ENCODE assay signal across 16 cellular contexts in the genomic region with DNA sequence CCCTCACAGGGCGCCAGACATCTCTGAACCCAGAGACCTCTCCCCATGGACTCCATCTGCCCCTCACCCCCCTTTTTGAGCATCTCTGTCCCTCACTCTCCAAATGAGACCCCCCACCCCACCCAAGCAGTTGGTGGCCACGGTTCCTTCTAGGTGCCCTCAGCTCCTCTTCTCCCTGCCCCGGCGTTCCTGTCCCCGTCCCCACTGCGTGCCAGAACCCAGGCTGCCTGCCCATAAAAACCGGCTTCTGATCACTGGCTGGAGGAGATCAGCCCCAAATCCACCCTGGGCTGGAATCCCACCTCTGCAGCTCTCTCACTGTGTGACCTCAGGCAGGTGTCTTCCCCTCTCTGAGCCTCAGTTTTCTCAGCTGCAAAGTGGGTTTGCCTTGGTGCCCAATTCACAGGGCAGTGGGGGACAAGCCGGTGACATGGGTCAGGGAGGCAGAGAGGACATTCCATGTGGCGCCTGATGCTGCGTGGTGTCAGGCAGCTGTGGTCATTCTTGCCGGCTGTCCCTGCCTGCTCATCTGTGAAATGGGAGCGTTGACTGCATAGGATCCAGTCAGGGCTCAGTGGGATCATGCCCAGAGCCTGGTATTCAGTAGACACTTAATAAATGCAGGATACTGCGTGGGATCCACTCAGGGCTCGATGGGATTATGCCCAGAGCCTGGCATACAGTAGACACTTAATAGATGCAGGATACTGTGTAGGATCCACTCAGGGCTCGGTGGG. TPM values are rescaled to one million over a fixed set of nuclear protein-coding genes. Genes with fewer than 3 reads are reported as not detected.
A peak's percentile ranks its signal among the peaks of the same experiment; 100 is the strongest.
DNase-seq lines count a peak whose midpoint lies in the region; ATAC-seq, FAIRE-seq and TF ChIP-seq lines count a peak whose summit lies in the region.
"Had no signal": no experiment of that assay in that cellular context is flagged by ENCODE, and none has a peak within 500 bp of the region (broad histone marks: within the 10 kb centered on the region; RNA-seq: fewer than 3 reads in every experiment).

No MANE protein-coding gene starts in this region.

- no peak overlapping the region for H4K5ac ChIP-seq in IMR-90 (ENCODE audit: low read depth, low read length)

- TF ChIP-seq EP300 in stomach (IDR thresholded peaks at IDR 0.05), result no peak

- dilution Hi-C loops in IMR-90 (cut with HindIII; ENCODE audit: low sequenced_read_pairs, unreplicated experiment), result no loop called here

- H2BK5ac ChIP-seq in IMR-90 (ENCODE audit: low read depth, low read length, poor library complexity, severe bottlenecking), result no peak overlapping the region

- 96% methylated on average over 9 of the region's 15 CpGs; no CpG with 5 or more reads in 1 of the 2 experiments for WGBS in IMR-90 (ENCODE audit: extremely low coverage in 2 of 2, insufficient read length in 1 of 2), 2 experiments
- 89 to 95% (median 93%) methylated on average over 11 to 15 of the region's 15 CpGs for WGBS in stomach, 5 donors

- H2AFZ ChIP-seq in IMR-90 (replicated peaks; ENCODE audit: low read length, poor library complexity), result no peak overlapping the region

- H3K4ac ChIP-seq in IMR-90 (ENCODE audit: low read depth, low read length), result no peak overlapping the region

- no peak for DNase-seq in IMR-90
- DNase-seq in coronary artery (ENCODE audit: low spot score), result no peak
- DNase-seq in stomach, result no peak
- no peak for DNase-seq in NCI-H510A treated with DMSO at 0.1 percent for 48 hours (lab: John Stamatoyannopoulos, UW)
- no peak for DNase-seq in COR-L47 (lab: John Stamatoyannopoulos, UW)
- no peak for DNase-seq in HTR-8/SVneo (ENCODE audit: insufficient read length, low spot score)
- DNase-seq: DMS 273 treated with DMSO at 0.1 percent for 48 hours, MM.1S, NCI-H1105, NCI-H187, NCI-H446 treated with DMSO at 0.1 percent for 48 hours, Right ventricle myocardium superior had no signal

- no peak for FAIRE-seq in HTR-8/SVneo (lab: Jason Lieb, UNC)

- TF ChIP-seq POLR2A in IMR-90 (IDR thresholded peaks at IDR 0.05; ENCODE audit: low read depth, low read length) (no peak), stomach (IDR thresholded peaks at IDR 0.05) (no peak)

- H3K4me2 ChIP-seq in IMR-90 (ENCODE audit: low read depth, low read length), result no peak overlapping the region

- intact Hi-C loops in IMR-90 (cut with micrococcal nuclease) (no loop called here), stomach (cut with DNase I; ENCODE audit: low total_unique reads) (no loop called here)

- H3K23ac ChIP-seq in IMR-90 (ENCODE audit: low read depth, low read length), result no peak overlapping the region

- no peak overlapping the region for H3K4me3 ChIP-seq in IMR-90 (ENCODE audit: insufficient read depth, low read depth, low read length)
- H3K4me3 ChIP-seq in coronary artery, result no peak overlapping the region
- H3K4me3 ChIP-seq in stomach, result no peak overlapping the region
- H3K4me3 ChIP-seq: BLaER1 treated with 17β-estradiol and CSF1 and Interleukin-3, amounts not matched to agents 10 nM and 100 nM had no signal

- no peak overlapping the region for H3K14ac ChIP-seq in IMR-90 (replicated peaks; ENCODE audit: low read depth, low read length)

- peak overlapping the region; percentile 27 for H2AK5ac ChIP-seq in IMR-90 (ENCODE audit: low read depth, low read length)

- H2AK9ac ChIP-seq in IMR-90 (replicated peaks; ENCODE audit: low read depth, low read length, poor library complexity), result no peak overlapping the region

- no peak overlapping the region for H2BK20ac ChIP-seq in IMR-90 (ENCODE audit: low read depth, low read length)

- BruUV-seq in IMR-90 (replicated peaks; lab: Mats Ljungman, UMichigan), result no TSS peak

- H3K9me3 ChIP-seq in IMR-90 (ENCODE audit: control insufficient read depth, insufficient read depth, low read length) (no peaks in the 10 kb centered on the region), stomach (no peaks in the 10 kb centered on the region)
- H3K9me3 ChIP-seq: BLaER1 treated with 17β-estradiol and CSF1 and Interleukin-3, amounts not matched to agents 10 nM and 100 nM had no signal

- ATAC-seq in IMR-90 (ENCODE audit: low read depth), result no peak
- ATAC-seq: Panc1 had no signal

- H3K27me3 ChIP-seq in IMR-90 (ENCODE audit: control insufficient read depth, insufficient read depth, low read length) (no peaks in the 10 kb centered on the region), stomach (no peaks in the 10 kb centered on the region)
- H3K27me3 ChIP-seq: BLaER1 treated with 17β-estradiol and CSF1 and Interleukin-3, amounts not matched to agents 10 nM and 100 nM had no signal

- TF ChIP-seq RAD21 in IMR-90 (IDR thresholded peaks at IDR 0.05; ENCODE audit: low read length), result no peak

- peaks cover 57% of the 10 kb centered on the region for H4K20me1 ChIP-seq in IMR-90 (ENCODE audit: insufficient read depth, low read length)

- H3K27ac ChIP-seq in IMR-90 (ENCODE audit: insufficient read depth, low read length), result no peak overlapping the region
- peak overlapping the region; percentile 12 to 40 for H3K27ac ChIP-seq in coronary artery
- peak overlapping the region in 3 of 5 donors; percentile 20 to 87 (median 50) for H3K27ac ChIP-seq in stomach

- CTCF ChIA-PET in IMR-90 (lab: Yijun Ruan, JAX), result interaction anchor here (0.5 kb wide), 1 partner anchor 31 kb away, joined by 3 read pairs; no protein-coding TSS in a partner anchor

- POLR2A ChIA-PET in IMR-90 (lab: Charles Lee; ENCODE audit: unreplicated experiment), result no interaction called here

- H2BK15ac ChIP-seq in IMR-90 (ENCODE audit: low read depth, low read length), result no peak overlapping the region

- no peak overlapping the region for H4K91ac ChIP-seq in IMR-90 (ENCODE audit: insufficient read depth, low read depth, low read length)

- no peak overlapping the region for H3K18ac ChIP-seq in IMR-90 (ENCODE audit: low read depth, low read length)

- H3K36me3 ChIP-seq in IMR-90 (ENCODE audit: control insufficient read depth, insufficient read depth, low read length), result peaks cover 53% of the 10 kb centered on the region
- H3K36me3 ChIP-seq in stomach, result peaks cover 70 to 91% (median 86%) of the 10 kb centered on the region in 4 donors

- H3K4me1 ChIP-seq in IMR-90 (ENCODE audit: control insufficient read depth, insufficient read depth, low read length) (peaks cover 27% of the 10 kb centered on the region), stomach (peaks cover 34 to 54% (median 43%) of the 10 kb centered on the region in 4 donors)

- H2BK120ac ChIP-seq in IMR-90 (ENCODE audit: low read depth, low read length), result no peak overlapping the region

- peaks cover 10% of the 10 kb centered on the region for H3K9me1 ChIP-seq in IMR-90 (ENCODE audit: insufficient read depth, low read length)

- H3K9ac ChIP-seq in IMR-90 (ENCODE audit: low read depth, low read length), result no peak overlapping the region

- H3K56ac ChIP-seq in IMR-90 (ENCODE audit: extremely low read depth, insufficient read depth, low read length), result no peak overlapping the region

- H4K8ac ChIP-seq in IMR-90 (ENCODE audit: low read depth in 2 of 2, low read length in 2 of 2), result no peak overlapping the region; a peak in 1 of 4 replicates

- in situ Hi-C loops in IMR-90 (cut with MboI; ENCODE audit: low sequenced_read_pairs), result no loop called here

- H3K79me1 ChIP-seq in IMR-90 (ENCODE audit: low read depth in 1 of 2, low read length in 2 of 2), result peaks cover 38 to 74% of the 10 kb centered on the region in 2 experiments

- TF ChIP-seq CTCF in IMR-90 (conservative IDR thresholded peaks at IDR 0.05; ENCODE audit: low read depth, low read length), result no peak
- TF ChIP-seq CTCF in coronary artery (IDR thresholded peaks at IDR 0.05), result no peak
- no peak for TF ChIP-seq CTCF in stomach (IDR thresholded peaks at IDR 0.05)

TF ChIP-seq in IMR-90, 13 proteins besides CTCF, POLR2A, EP300 and RAD21 (continues in another document):
- TF ChIP-seq MAFK (IDR thresholded peaks at IDR 0.05; ENCODE audit: low read depth, low read length), result no peak
- no peak for TF ChIP-seq BHLHE40 (IDR thresholded peaks at IDR 0.05; ENCODE audit: low read depth, low read length)
- TF ChIP-seq, protein P1, sequence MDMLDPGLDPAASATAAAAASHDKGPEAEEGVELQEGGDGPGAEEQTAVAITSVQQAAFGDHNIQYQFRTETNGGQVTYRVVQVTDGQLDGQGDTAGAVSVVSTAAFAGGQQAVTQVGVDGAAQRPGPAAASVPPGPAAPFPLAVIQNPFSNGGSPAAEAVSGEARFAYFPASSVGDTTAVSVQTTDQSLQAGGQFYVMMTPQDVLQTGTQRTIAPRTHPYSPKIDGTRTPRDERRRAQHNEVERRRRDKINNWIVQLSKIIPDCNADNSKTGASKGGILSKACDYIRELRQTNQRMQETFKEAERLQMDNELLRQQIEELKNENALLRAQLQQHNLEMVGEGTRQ (IDR thresholded peaks at IDR 0.05; ENCODE audit: low read depth, low read length), result no peak
- TF ChIP-seq SMC3 (IDR thresholded peaks at IDR 0.05; ENCODE audit: low read depth, low read length), result no peak

RNA-seq across cellular contexts. Expression of a gene that starts 25.5 kb away (rescaled TPM):
- total RNA-seq in IMR-90 (2012; rRNA removed) (not detected in 2 replicates), stomach (100 to 1,000 TPM in 1 of 5 donors, 10 to 100 TPM in 1, 1 to 10 TPM in 2, not detected in 1; 1.4 to 178 (median 38.3) TPM)
- polyA plus RNA-seq in IMR-90 (2012; rRNA removed) (not detected in 2 replicates), stomach (100 to 1,000 TPM in 1 of 3 donors, 10 to 100 TPM in 2; 14.1 to 116 (median 68.7) TPM)
- polyA plus RNA-seq in IMR-90 (2012; cell fraction: cytosol; rRNA removed), result 0.09 TPM in 1 of 2 replicates, not detected in the other
- polyA plus RNA-seq in IMR-90 (2012; cell fraction: nucleus; rRNA removed; ENCODE audit: low replicate concordance), result not detected in 2 replicates
- total RNA-seq: Daoy, H4, Right ventricle myocardium superior had no signal

RNA-seq across cellular contexts. Expression of a gene that starts 28.4 kb away (rescaled TPM):
- total RNA-seq in IMR-90 (2012; rRNA removed), result not detected in 2 replicates
- not detected in 2 replicates for polyA plus RNA-seq in IMR-90 (2012; rRNA removed)
- not detected in 2 replicates for polyA plus RNA-seq in IMR-90 (2012; cell fraction: cytosol; rRNA removed)
- not detected in 2 replicates for polyA plus RNA-seq in IMR-90 (2012; cell fraction: nucleus; rRNA removed; ENCODE audit: low replicate concordance)
- not detected for total RNA-seq in stomach
- polyA plus RNA-seq in stomach, result 1 to 10 TPM in 1 of 3 donors, not detected in 2; 2.7 TPM
- total RNA-seq: Daoy, H4, Right ventricle myocardium superior had no signal

RNA-seq across cellular contexts. Expression of a gene that starts 45.6 kb away (rescaled TPM):
- total RNA-seq in IMR-90 (2012; rRNA removed) (3.2 and 4.2 TPM in 2 replicates), stomach (10 to 100 TPM in 2 of 5 donors, 1 to 10 TPM in 1, under 1 TPM in 1, not detected in 1; 0.45 to 21.7 (median 11.1) TPM)
- polyA plus RNA-seq in IMR-90 (2012; rRNA removed) (9.2 and 13.6 TPM in 2 replicates), stomach (10 to 100 TPM; 10.7 to 14.1 (median 13.6) TPM)
- polyA plus RNA-seq in IMR-90 (2012; cell fraction: cytosol; rRNA removed), result 19.8 and 19.9 TPM in 2 replicates
- polyA plus RNA-seq in IMR-90 (2012; cell fraction: nucleus; rRNA removed; ENCODE audit: low replicate concordance), result 5.3 and 24.1 TPM in 2 replicates

RNA-seq across cellular contexts. Expression of a gene that starts 51.3 kb away (rescaled TPM):
- total RNA-seq in IMR-90 (2012; rRNA removed), result 21.5 and 24.4 TPM in 2 replicates
- 47.8 and 56.3 TPM in 2 replicates for polyA plus RNA-seq in IMR-90 (2012; rRNA removed)
- 34.0 and 49.4 TPM in 2 replicates for polyA plus RNA-seq in IMR-90 (2012; cell fraction: cytosol; rRNA removed)
- 57.9 and 195 TPM in 2 replicates for polyA plus RNA-seq in IMR-90 (2012; cell fraction: nucleus; rRNA removed; ENCODE audit: low replicate concordance)
- 100 to 1,000 TPM in 1 of 5 donors, 10 to 100 TPM in 3, 1 to 10 TPM in 1; 9.4 to 113 (median 31.9) TPM for total RNA-seq in stomach
- polyA plus RNA-seq in stomach, result 10 to 100 TPM; 10.5 to 17.2 (median 13.9) TPM
